ENCODE assay signal across 14 cellular contexts in genomic region chr5:150401076-150401375, GRCh38. TPM values are rescaled to one million over a fixed set of nuclear protein-coding genes. Genes with fewer than 3 reads are reported as not detected.
A peak's percentile ranks its signal among the peaks of the same experiment; 100 is the strongest.
DNase-seq lines count a peak whose midpoint lies in the region; ATAC-seq, FAIRE-seq and TF ChIP-seq lines count a peak whose summit lies in the region.
"Had no signal": no experiment of that assay in that cellular context is flagged by ENCODE, and none has a peak within 500 bp of the region (broad histone marks: within the 10 kb centered on the region; RNA-seq: fewer than 3 reads in every experiment).

No MANE protein-coding gene starts in this region.

- H3K36me3 ChIP-seq in GM12878 (ENCODE audit: control insufficient read depth in 2 of 2, insufficient read depth in 2 of 2, low read length in 1 of 2) = peaks cover 47 to 50% of the 10 kb centered on the region in 2 experiments

- no peaks in the 10 kb centered on the region for H3K9me3 ChIP-seq in GM12878 (replicated peaks; ENCODE audit: control insufficient read depth, insufficient read depth, low read length)
- H3K9me3 ChIP-seq: thyroid gland had no signal

- intact Hi-C loops in activated CD4-positive, alpha-beta T cell treated with anti-CD3 and anti-CD28 coated beads, Interleukin-2, amount 10 ng/mL, durations not matched to agents 24 days and 14 days (cut with micrococcal nuclease) = no loop called here
- intact Hi-C loops in GM12878 (cut with micrococcal nuclease; ENCODE audit: unreplicated experiment) = no loop called here

- TF ChIP-seq POLR2A in NB4 (IDR thresholded peaks at IDR 0.05; ENCODE audit: extremely low read depth, insufficient read length) (no peak), GM12878 (IDR thresholded peaks at IDR 0.05; ENCODE audit: low read depth, low read length) (no peak)

- H3K4me1 Mint-ChIP-seq in activated CD4-positive, alpha-beta T cell treated with anti-CD3 and anti-CD28 coated beads, Interleukin-2, amount 10 ng/mL, durations not matched to agents 24 days and 14 days = peaks cover 2% of the 10 kb centered on the region
- no peaks in the 10 kb centered on the region for H3K4me1 Mint-ChIP-seq in progenitor cell of endocrine pancreas (ENCODE audit: low read depth)

- no peak overlapping the region for H3K4me3 ChIP-seq in NB4 (ENCODE audit: low read depth, low read length)
- no peak overlapping the region for H3K4me3 ChIP-seq in GM12878
- H3K4me3 ChIP-seq: thyroid gland had no signal

- peaks cover 4% of the 10 kb centered on the region for H3K79me2 ChIP-seq in GM12878 (ENCODE audit: control insufficient read depth, insufficient read depth, low read length)

- no peak overlapping the region for H3K27ac ChIP-seq in GM12878 (ENCODE audit: control insufficient read depth, insufficient read depth)
- no peak overlapping the region for H3K27ac ChIP-seq in foreskin keratinocyte
- H3K27ac ChIP-seq: thyroid gland had no signal

- no peak overlapping the region for H3K4me2 ChIP-seq in GM12878 (ENCODE audit: control insufficient read depth, insufficient read depth)

- peaks cover 36% of the 10 kb centered on the region for H4K20me1 ChIP-seq in GM12878 (ENCODE audit: control insufficient read depth, insufficient read depth)

- RAD21 ChIA-PET in GM12878 (lab: Charles Lee; ENCODE audit: unreplicated experiment) = interaction anchor here (0.8 to 8.6 kb wide), 6 partner anchors 9 to 49 kb away, joined by 3 to 115 read pairs (median 6); partner anchors contain the start of gene CD74

- no peaks in the 10 kb centered on the region for H3K9me3 Mint-ChIP-seq in activated CD4-positive, alpha-beta T cell treated with anti-CD3 and anti-CD28 coated beads, Interleukin-2, amount 10 ng/mL, durations not matched to agents 24 days and 14 days
- no peaks in the 10 kb centered on the region for H3K9me3 Mint-ChIP-seq in progenitor cell of endocrine pancreas (ENCODE audit: low read depth)

- H3K4me1 ChIP-seq in GM12878 (ENCODE audit: control insufficient read depth, insufficient read depth, low read length) (no peaks in the 10 kb centered on the region; the same call in 1 of the 2 replicates), foreskin keratinocyte (no peaks in the 10 kb centered on the region)
- H3K4me1 ChIP-seq: thyroid gland had no signal

- POLR2A ChIA-PET in GM12878 (lab: Charles Lee) = interaction anchor here (0.5 to 4.9 kb wide), 8 partner anchors 9 to 128 kb away, joined by 3 to 39 read pairs (median 4); partner anchors contain the start of gene CD74

- SMC1A ChIA-PET in GM12878 (lab: Charles Lee; ENCODE audit: uncharacterized antibody, unreplicated experiment) = interaction anchor here (0.9 to 8.1 kb wide), 5 partner anchors 10 to 39 kb away, joined by 3 to 127 read pairs (median 13); partner anchors contain the start of gene CD74

- CTCF ChIA-PET in GM12878 (lab: Yijun Ruan, JAX) = interaction anchor here (0.6 to 14.0 kb wide), 6 partner anchors 9 to 92 kb away, joined by 3 to 274 read pairs (median 4); no protein-coding TSS in a partner anchor

- no peak overlapping the region for H3K4me3 Mint-ChIP-seq in activated CD4-positive, alpha-beta T cell treated with anti-CD3 and anti-CD28 coated beads, Interleukin-2, amount 10 ng/mL, durations not matched to agents 24 days and 14 days
- H3K4me3 Mint-ChIP-seq in progenitor cell of endocrine pancreas (ENCODE audit: low read depth) = no peak overlapping the region

- no peak overlapping the region for H2AFZ ChIP-seq in GM12878 (ENCODE audit: control insufficient read depth, low read depth, low read length)

- FAIRE-seq in GM12878 (lab: Jason Lieb, UNC) = no peak

- in situ Hi-C loops in GM12878 (cut with MboI) = no loop called here

- no TSS peak for BruUV-seq in GM12878 (replicated peaks; lab: Mats Ljungman, UMichigan)

- no peaks in the 10 kb centered on the region for H3K27me3 Mint-ChIP-seq in activated CD4-positive, alpha-beta T cell treated with anti-CD3 and anti-CD28 coated beads, Interleukin-2, amount 10 ng/mL, durations not matched to agents 24 days and 14 days
- no peaks in the 10 kb centered on the region for H3K27me3 Mint-ChIP-seq in progenitor cell of endocrine pancreas

- H3K27ac Mint-ChIP-seq in activated CD4-positive, alpha-beta T cell treated with anti-CD3 and anti-CD28 coated beads, Interleukin-2, amount 10 ng/mL, durations not matched to agents 24 days and 14 days = peak overlapping the region; percentile 27
- peak overlapping the region; percentile 67 for H3K27ac Mint-ChIP-seq in progenitor cell of endocrine pancreas

- TF ChIP-seq RAD21 in GM12878 (IDR thresholded peaks at IDR 0.05; ENCODE audit: insufficient read depth, low read depth, low read length) = no peak

- no peak overlapping the region for H3K9ac ChIP-seq in GM12878 (ENCODE audit: control insufficient read depth, insufficient read depth, low read length)

- TF ChIP-seq CTCF in NB4 (IDR thresholded peaks at IDR 0.05; ENCODE audit: low read depth, low read length) (no peak), GM12878 (IDR thresholded peaks at IDR 0.05 in 2 of 3, conservative IDR thresholded peaks at IDR 0.05 in 1 of 3; ENCODE audit: control insufficient read depth in 2 of 3, extremely low read depth in 1 of 3, insufficient read depth in 1 of 3, low read depth in 3 of 3, low read length in 3 of 3) (no peak), progenitor cell of endocrine pancreas (IDR thresholded peaks at IDR 0.05; ENCODE audit: unreplicated experiment) (no peak), foreskin keratinocyte (conservative IDR thresholded peaks at IDR 0.05) (no peak)

- H3K27me3 ChIP-seq in GM12878 (replicated peaks in 1 of 2; ENCODE audit: control insufficient read depth in 2 of 2, insufficient read depth in 2 of 2, low read length in 1 of 2) (no peaks in the 10 kb centered on the region), foreskin keratinocyte (no peaks in the 10 kb centered on the region)
- H3K27me3 ChIP-seq: thyroid gland had no signal

- WGBS in GM12878 (ENCODE audit: insufficient coverage, insufficient replicate concordance, low lambda C conversion rate, missing lambda C conversion rate) = 3% methylated on average over 3 of the region's 3 CpGs

- peak; percentile 6 for ATAC-seq in GM12878
- no peak for ATAC-seq in foreskin keratinocyte
- ATAC-seq: HCT116, Panc1 had no signal

- no peak for TF ChIP-seq EP300 in GM12878 (IDR thresholded peaks at IDR 0.05; ENCODE audit: borderline replicate concordance in 1 of 2, control insufficient read depth in 1 of 2, low read depth in 2 of 2, low read length in 2 of 2)

- H3K36me3 Mint-ChIP-seq in activated CD4-positive, alpha-beta T cell treated with anti-CD3 and anti-CD28 coated beads, Interleukin-2, amount 10 ng/mL, durations not matched to agents 24 days and 14 days (ENCODE audit: low read depth) = peaks cover 64% of the 10 kb centered on the region
- H3K36me3 Mint-ChIP-seq in progenitor cell of endocrine pancreas (ENCODE audit: insufficient read depth) = peaks cover 13% of the 10 kb centered on the region

- DNase-seq in activated CD4-positive, alpha-beta T cell treated with anti-CD3 and anti-CD28 coated beads, Interleukin-2, amount 10 ng/mL, durations not matched to agents 24 days and 14 days = no peak
- no peak for DNase-seq in activated CD4-positive, alpha-beta T cell treated with anti-CD3 and anti-CD28 coated beads for 48 hours
- DNase-seq in NB4 (ENCODE audit: low read depth) (peak; percentile 16), GM12878 (ENCODE audit: low read depth, low spot score) (no peak), progenitor cell of endocrine pancreas (ENCODE audit: low spot score, unreplicated experiment) (no peak), foreskin keratinocyte (no peak), RPMI8226 (no peak), NCI-H526 treated with DMSO at 0.1 percent for 48 hours (lab: John Stamatoyannopoulos, UW) (no peak)
- DNase-seq: NCI-H1105, NCI-H446, thyroid gland had no signal

RNA-seq across cellular contexts. Expression of gene CD74, which starts 11.7 kb away (rescaled TPM):
- total RNA-seq in activated CD4-positive, alpha-beta T cell treated with anti-CD3 and anti-CD28 coated beads, Interleukin-2, amount 10 ng/mL, durations not matched to agents 24 days and 14 days = 322 and 325 TPM in 2 replicates
- total RNA-seq in GM12878 (2013; cell fraction: nucleolus; rRNA removed) = 2,823 and 2,919 TPM in 2 replicates
- total RNA-seq in GM12878 (2014; rRNA removed) (10,156 and 11,063 TPM in 2 replicates), GM12878 (2014; rRNA removed; fragmentation: Illumina TruSeq; extraction: Trizol) (2,507 and 2,767 TPM in 2 replicates), GM12878 (2021) (4,973 and 5,010 TPM in 2 replicates), progenitor cell of endocrine pancreas (41.3 and 45.8 TPM in 2 replicates), foreskin keratinocyte (4.0 and 7.2 TPM in 2 replicates)
- 4,271 TPM for polyA plus RNA-seq in GM12878 (2011; ENCODE audit: low read depth)
- polyA plus RNA-seq in GM12878 (2011; rRNA removed) (309 and 1,760 TPM in 2 replicates), GM12878 (2014; fragmentation: Illumina TruSeq; extraction: Trizol) (3,291 and 4,542 TPM in 2 replicates), GM12878 (2014; fragmentation: Nextera tagmentation; extraction: Ambion mirVana) (1,000 to 10,000 TPM; 1,387 to 2,107 TPM), GM12878 (2014; rRNA removed) (3,302 and 5,141 TPM in 2 replicates), GM12878 (2016; fragmentation: Nextera tagmentation; extraction: Ambion mirVana) (1,000 to 10,000 TPM; 6,006 to 6,596 TPM), foreskin keratinocyte (6.3 and 9.4 TPM in 2 replicates)
- 1,718 and 2,321 TPM in 2 replicates for polyA plus RNA-seq in GM12878 (2011; cell fraction: cytosol; rRNA removed)
- polyA plus RNA-seq in GM12878 (2011; cell fraction: nucleus; rRNA removed) = 1,510 and 1,766 TPM in 2 replicates
- polyA plus RNA-seq in GM12878 (2012) = 6,323 and 7,232 TPM in 2 replicates
- polyA minus RNA-seq in GM12878 (2011; rRNA and poly(A)+ RNA removed) = 1,457 and 1,517 TPM in 2 replicates
- polyA minus RNA-seq in GM12878 (2011; cell fraction: cytosol; rRNA and poly(A)+ RNA removed) = 1,302 and 1,364 TPM in 2 replicates
- 388 and 604 TPM in 2 replicates for polyA minus RNA-seq in GM12878 (2011; cell fraction: nucleus; rRNA and poly(A)+ RNA removed)
- polyA plus RNA-seq: neural cell had no signal

RNA-seq across cellular contexts. Expression of gene TCOF1, which starts 43.5 kb away (rescaled TPM):
- total RNA-seq in activated CD4-positive, alpha-beta T cell treated with anti-CD3 and anti-CD28 coated beads, Interleukin-2, amount 10 ng/mL, durations not matched to agents 24 days and 14 days = 130 and 140 TPM in 2 replicates
- 55.0 and 67.3 TPM in 2 replicates for total RNA-seq in GM12878 (2013; cell fraction: nucleolus; rRNA removed)
- total RNA-seq in GM12878 (2014; rRNA removed) (35.0 and 42.1 TPM in 2 replicates), GM12878 (2014; rRNA removed; fragmentation: Illumina TruSeq; extraction: Trizol) (30.5 and 35.6 TPM in 2 replicates), GM12878 (2021) (74.7 and 83.9 TPM in 2 replicates), progenitor cell of endocrine pancreas (58.9 and 66.7 TPM in 2 replicates), foreskin keratinocyte (76.4 and 97.3 TPM in 2 replicates)
- polyA plus RNA-seq in GM12878 (2011; ENCODE audit: low read depth) = 11.1 TPM
- polyA plus RNA-seq in GM12878 (2011; rRNA removed) (6.4 and 12.7 TPM in 2 replicates), GM12878 (2014; fragmentation: Illumina TruSeq; extraction: Trizol) (39.4 and 56.1 TPM in 2 replicates), GM12878 (2014; fragmentation: Nextera tagmentation; extraction: Ambion mirVana) (10 to 100 TPM in 1 of 2 experiments, 1 to 10 TPM in 1; 8.7 to 12.3 TPM), GM12878 (2014; rRNA removed) (35.4 and 44.6 TPM in 2 replicates), GM12878 (2016; fragmentation: Nextera tagmentation; extraction: Ambion mirVana) (10 to 100 TPM; 71.2 to 76.3 TPM), foreskin keratinocyte (46.1 and 61.7 TPM in 2 replicates)
- polyA plus RNA-seq in GM12878 (2011; cell fraction: cytosol; rRNA removed) = 17.0 and 18.6 TPM in 2 replicates
- polyA plus RNA-seq in GM12878 (2011; cell fraction: nucleus; rRNA removed) = 48.4 and 68.2 TPM in 2 replicates
- 20.7 and 25.6 TPM in 2 replicates for polyA plus RNA-seq in GM12878 (2012)
- polyA minus RNA-seq in GM12878 (2011; rRNA and poly(A)+ RNA removed) = 14.8 and 21.1 TPM in 2 replicates
- polyA minus RNA-seq in GM12878 (2011; cell fraction: cytosol; rRNA and poly(A)+ RNA removed) = 11.4 and 13.2 TPM in 2 replicates
- 19.5 and 38.2 TPM in 2 replicates for polyA minus RNA-seq in GM12878 (2011; cell fraction: nucleus; rRNA and poly(A)+ RNA removed)

RNA-seq across cellular contexts. Expression of gene RPS14, which starts 48.5 kb away (rescaled TPM):
- total RNA-seq in activated CD4-positive, alpha-beta T cell treated with anti-CD3 and anti-CD28 coated beads, Interleukin-2, amount 10 ng/mL, durations not matched to agents 24 days and 14 days = 2,567 and 2,587 TPM in 2 replicates
- total RNA-seq in GM12878 (2013; cell fraction: nucleolus; rRNA removed) = 281 and 294 TPM in 2 replicates
- total RNA-seq in GM12878 (2014; rRNA removed) (3,103 and 3,139 TPM in 2 replicates), GM12878 (2014; rRNA removed; fragmentation: Illumina TruSeq; extraction: Trizol) (2,472 and 2,596 TPM in 2 replicates), GM12878 (2021) (3,369 and 3,514 TPM in 2 replicates), progenitor cell of endocrine pancreas (1,941 and 2,072 TPM in 2 replicates), foreskin keratinocyte (2,193 and 2,437 TPM in 2 replicates)
- polyA plus RNA-seq in GM12878 (2011; ENCODE audit: low read depth) = 9,466 TPM
- polyA plus RNA-seq in GM12878 (2011; rRNA removed) (3,820 and 3,850 TPM in 2 replicates), GM12878 (2014; fragmentation: Illumina TruSeq; extraction: Trizol) (3,219 and 4,047 TPM in 2 replicates), GM12878 (2014; fragmentation: Nextera tagmentation; extraction: Ambion mirVana) (1,000 to 10,000 TPM; 2,295 to 2,356 TPM), GM12878 (2014; rRNA removed) (3,649 and 3,781 TPM in 2 replicates), GM12878 (2016; fragmentation: Nextera tagmentation; extraction: Ambion mirVana) (1,000 to 10,000 TPM; 2,318 to 2,319 TPM), foreskin keratinocyte (3,381 and 3,638 TPM in 2 replicates)
- polyA plus RNA-seq in GM12878 (2011; cell fraction: cytosol; rRNA removed) = 6,340 and 8,149 TPM in 2 replicates
- polyA plus RNA-seq in GM12878 (2011; cell fraction: nucleus; rRNA removed) = 1,312 and 1,697 TPM in 2 replicates
- polyA plus RNA-seq in GM12878 (2012) = 4,574 and 5,154 TPM in 2 replicates
- 1,451 and 1,695 TPM in 2 replicates for polyA minus RNA-seq in GM12878 (2011; rRNA and poly(A)+ RNA removed)
- polyA minus RNA-seq in GM12878 (2011; cell fraction: cytosol; rRNA and poly(A)+ RNA removed) = 359 and 410 TPM in 2 replicates
- 135 and 152 TPM in 2 replicates for polyA minus RNA-seq in GM12878 (2011; cell fraction: nucleus; rRNA and poly(A)+ RNA removed)
